Comparison of ENCODE assay signal across 23 cellular contexts in the genomic region with DNA sequence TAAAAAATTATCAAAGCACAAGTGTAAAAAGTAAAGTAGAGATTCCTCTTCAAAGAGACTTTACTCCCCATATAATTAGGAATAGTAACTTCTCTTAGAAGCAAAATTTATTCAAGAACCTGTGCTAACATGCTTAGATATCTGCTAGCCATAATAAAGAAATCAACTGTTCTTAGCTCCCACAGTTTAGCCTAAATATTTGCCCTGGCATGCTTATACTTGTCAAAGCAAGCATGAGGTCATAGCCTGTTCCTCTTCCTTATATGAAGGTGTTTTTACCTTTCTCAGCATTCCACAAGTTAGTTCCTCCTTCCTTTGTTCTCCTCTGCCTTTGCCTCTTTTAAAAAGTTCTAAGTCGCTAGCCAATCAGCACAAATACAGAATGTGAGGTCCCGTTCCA. TPM values are rescaled to one million over a fixed set of nuclear protein-coding genes. Genes with fewer than 3 reads are reported as not detected.
"Had no signal": no experiment of that assay in that cellular context is flagged by ENCODE, and none has a peak within 500 bp of the region (broad histone marks: within the 10 kb centered on the region; RNA-seq: fewer than 3 reads in every experiment).

No MANE protein-coding gene starts in this region.

- H3K27ac Mint-ChIP-seq: activated B cell treated with CpG ODN at 0.5 μM for 24 hours; activated naive CD8-positive, alpha-beta T cell treated with anti-CD3 and anti-CD28 coated beads for 36 hours; nephron progenitor cell; stimulated activated memory B cell treated with anti-CD40 and anti-IgM and Interleukin-4, amounts not matched to agents 10 μg/mL and 1 μg/mL and 100 μg/mL, for 72 hours; T-helper 17 cell had no signal

- ATAC-seq: mucosa of descending colon; right lobe of liver; stimulated activated memory B cell treated with anti-CD40 and anti-IgM and Interleukin-4, amounts not matched to agents 10 μg/mL and 1 μg/mL and 100 μg/mL, for 72 hours; T-helper 17 cell had no signal

- H3K27ac ChIP-seq: coronary artery, parathyroid adenoma, right lobe of liver, stomach, transverse colon, uterus had no signal

- DNase-seq: activated B cell treated with CpG ODN at 0.5 μM for 24 hours; activated CD4-positive, alpha-beta T cell treated with anti-CD3 and anti-CD28 coated beads for 4 hours; activated CD4-positive, alpha-beta T cell treated with anti-CD3 and anti-CD28 coated beads, Interleukin-2, amount 50 U/mL, for 48 hours; activated naive CD4-positive, alpha-beta T cell treated with Interleukin-2 at 50 U/mL for 16 hours; activated naive CD8-positive, alpha-beta T cell treated with anti-CD3 and anti-CD28 coated beads for 36 hours; activated T-cell treated with anti-CD3 and anti-CD28 coated beads, Interleukin-2, amount 50 U/mL, for 48 hours; amniotic stem cell; cerebellar nuclear complex; hippocampal formation; mesenchymal stem cell; mucosa of descending colon; nephron progenitor cell; nucleus accumbens; right lobe of liver; small intestine; stimulated activated CD4-positive, alpha-beta T cell treated with anti-CD3 and anti-CD28 coated beads, Interleukin-15, amount 100 ng/mL, for 24 hours; stomach; T-helper 17 cell; transverse colon; uterus had no signal

- H3K27me3 Mint-ChIP-seq: activated B cell treated with CpG ODN at 0.5 μM for 24 hours; activated naive CD8-positive, alpha-beta T cell treated with anti-CD3 and anti-CD28 coated beads for 36 hours; stimulated activated memory B cell treated with anti-CD40 and anti-IgM and Interleukin-4, amounts not matched to agents 10 μg/mL and 1 μg/mL and 100 μg/mL, for 72 hours; T-helper 17 cell had no signal

- H3K9me3 ChIP-seq: mucosa of descending colon, right lobe of liver, stomach, transverse colon, uterus had no signal

- H3K4me3 ChIP-seq: coronary artery, mucosa of descending colon, right lobe of liver, stomach, transverse colon, uterus had no signal

- H3K4me1 Mint-ChIP-seq: activated B cell treated with CpG ODN at 0.5 μM for 24 hours; activated naive CD8-positive, alpha-beta T cell treated with anti-CD3 and anti-CD28 coated beads for 36 hours; nephron progenitor cell; stimulated activated memory B cell treated with anti-CD40 and anti-IgM and Interleukin-4, amounts not matched to agents 10 μg/mL and 1 μg/mL and 100 μg/mL, for 72 hours; T-helper 17 cell had no signal

- H3K4me1 ChIP-seq: parathyroid adenoma, right lobe of liver, stomach, transverse colon, uterus had no signal

- H3K27me3 ChIP-seq: right lobe of liver, stomach, transverse colon, uterus had no signal

- H3K36me3 ChIP-seq: right lobe of liver, transverse colon, uterus had no signal

- H3K4me3 Mint-ChIP-seq: activated B cell treated with CpG ODN at 0.5 μM for 24 hours; activated naive CD8-positive, alpha-beta T cell treated with anti-CD3 and anti-CD28 coated beads for 36 hours; nephron progenitor cell; stimulated activated memory B cell treated with anti-CD40 and anti-IgM and Interleukin-4, amounts not matched to agents 10 μg/mL and 1 μg/mL and 100 μg/mL, for 72 hours; T-helper 17 cell had no signal

RNA-seq across cellular contexts. Expression of gene TUB, which starts 57.5 kb away (rescaled TPM):
- total RNA-seq: activated B cell treated with CpG ODN at 0.5 μM for 24 hours had no signal
